In genomic region chr12:102484732-102485069, GRCh38 we compare ENCODE assay signal across 11 cellular contexts. TPM values are rescaled to one million over a fixed set of nuclear protein-coding genes. Genes with fewer than 3 reads are reported as not detected.
DNase-seq lines count a peak whose midpoint lies in the region; ATAC-seq and TF ChIP-seq lines count a peak whose summit lies in the region.
"Had no signal": no experiment of that assay in that cellular context is flagged by ENCODE, and none has a peak within 500 bp of the region (broad histone marks: within the 10 kb centered on the region; RNA-seq: fewer than 3 reads in every experiment).

No MANE protein-coding gene starts in this region.

- H2AFZ ChIP-seq in mammary epithelial cell (ENCODE audit: low read depth, low read length) = no peak overlapping the region

- no TSS peak for BruUV-seq in MCF 10A (replicated peaks; lab: Mats Ljungman, UMichigan)
- BruUV-seq in mammary epithelial cell (replicated peaks; lab: Mats Ljungman, UMichigan) = no TSS peak

- H3K27ac Mint-ChIP-seq in MCF 10A (ENCODE audit: low read depth, unreplicated experiment) = peak overlapping the region; percentile 70
- H3K27ac Mint-ChIP-seq in activated CD8-positive, alpha-beta T cell treated with anti-CD3 and anti-CD28 coated beads, Interleukin-2, amount 10 ng/mL, durations not matched to agents 7 days and 5 days = peak overlapping the region; percentile 84

- H3K27me3 Mint-ChIP-seq in MCF 10A (ENCODE audit: insufficient read depth, unreplicated experiment) = no peaks in the 10 kb centered on the region
- peaks cover 2% of the 10 kb centered on the region for H3K27me3 Mint-ChIP-seq in activated CD8-positive, alpha-beta T cell treated with anti-CD3 and anti-CD28 coated beads, Interleukin-2, amount 10 ng/mL, durations not matched to agents 7 days and 5 days (ENCODE audit: low read depth)

- H3K36me3 ChIP-seq in mammary epithelial cell (ENCODE audit: insufficient read depth, low read length) = no peaks in the 10 kb centered on the region
- no peaks in the 10 kb centered on the region for H3K36me3 ChIP-seq in lower lobe of right lung
- H3K36me3 ChIP-seq: BLaER1 had no signal

- TF ChIP-seq CTCF in MCF 10A (IDR thresholded peaks at IDR 0.05; ENCODE audit: unreplicated experiment) (no peak), mammary epithelial cell (conservative IDR thresholded peaks at IDR 0.05 in 1 of 2, IDR thresholded peaks at IDR 0.05 in 1 of 2; ENCODE audit: extremely low read depth in 1 of 2, insufficient read depth in 1 of 2, low read depth in 1 of 2, low read length in 2 of 2) (no peak), lower lobe of right lung (IDR thresholded peaks at IDR 0.05) (peak; percentile 1)

- H3K9me3 ChIP-seq in mammary epithelial cell (replicated peaks; ENCODE audit: insufficient read depth, low read length) (no peaks in the 10 kb centered on the region), lower lobe of right lung (no peaks in the 10 kb centered on the region)

- no peak overlapping the region for H3K27ac ChIP-seq in mammary epithelial cell (ENCODE audit: insufficient read depth, low read depth, low read length)
- H3K27ac ChIP-seq in lower lobe of right lung = peak overlapping the region; percentile 61
- H3K27ac ChIP-seq: BLaER1 had no signal

- H3K27me3 ChIP-seq in mammary epithelial cell (ENCODE audit: insufficient read depth, low read length) (no peaks in the 10 kb centered on the region), lower lobe of right lung (ENCODE audit: low read depth) (no peaks in the 10 kb centered on the region)
- H3K27me3 ChIP-seq: BLaER1 had no signal

- in situ Hi-C loops in mammary epithelial cell (cut with MboI; ENCODE audit: low sequenced_read_pairs in 2 of 2) = loop anchor here (25.0 kb wide), 2 partner anchors 522 to 547 kb away; no protein-coding TSS in a partner anchor

- CTCF ChIA-PET in MCF 10A (lab: Yijun Ruan, JAX) = interaction anchor here (0.5 to 4.3 kb wide), 64 partner anchors 9 to 1023 kb away, joined by 3 to 85 read pairs (median 4); no protein-coding TSS in a partner anchor
- CTCF ChIA-PET in mammary epithelial cell (lab: Charles Lee; ENCODE audit: low non-redundant PET) = interaction anchor here (0.6 to 0.7 kb wide), 3 partner anchors 367 to 718 kb away, joined by 3 to 5 read pairs (median 3); no protein-coding TSS in a partner anchor
- CTCF ChIA-PET in activated CD8-positive, alpha-beta T cell treated with anti-CD3 and anti-CD28 coated beads, Interleukin-2, amount 10 ng/mL, durations not matched to agents 7 days and 5 days (lab: Charles Lee) = interaction anchor here (0.5 to 3.8 kb wide), 15 partner anchors 9 to 544 kb away, joined by 3 to 23 read pairs (median 4); no protein-coding TSS in a partner anchor

- intact Hi-C loops in MCF 10A (cut with micrococcal nuclease) = loop anchor here (1.0 to 5.0 kb wide), 6 partner anchors 184 to 712 kb away; no protein-coding TSS in a partner anchor
- intact Hi-C loops in mammary epithelial cell (cut with micrococcal nuclease) = loop anchor here (1.0 kb wide), 5 partner anchors 183 to 567 kb away; no protein-coding TSS in a partner anchor
- intact Hi-C loops in lower lobe of right lung (cut with DNase I) = loop anchor here (5.0 kb wide), 1 partner anchor 542 kb away; no protein-coding TSS in a partner anchor

- ATAC-seq in activated CD8-positive, alpha-beta T cell treated with anti-CD3 and anti-CD28 coated beads, Interleukin-2, amount 10 ng/mL, durations not matched to agents 7 days and 5 days = no peak
- ATAC-seq in lower lobe of right lung (no peak), GM18867 (IDR thresholded peaks at IDR 0.05; ENCODE audit: unreplicated experiment) (no peak), GM21515 (IDR thresholded peaks at IDR 0.05; ENCODE audit: unreplicated experiment) (no peak), GM21423 (IDR thresholded peaks at IDR 0.05; ENCODE audit: unreplicated experiment) (no peak)

- H3K4me1 Mint-ChIP-seq in MCF 10A (ENCODE audit: insufficient read depth, unreplicated experiment) = peaks cover 8% of the 10 kb centered on the region
- H3K4me1 Mint-ChIP-seq in activated CD8-positive, alpha-beta T cell treated with anti-CD3 and anti-CD28 coated beads, Interleukin-2, amount 10 ng/mL, durations not matched to agents 7 days and 5 days (ENCODE audit: low read depth) = peaks cover 29% of the 10 kb centered on the region

- H3K4me1 ChIP-seq in mammary epithelial cell (ENCODE audit: insufficient read depth, low read length) = no peaks in the 10 kb centered on the region
- peaks cover 16% of the 10 kb centered on the region for H3K4me1 ChIP-seq in lower lobe of right lung

- no peak for DNase-seq in MCF 10A (ENCODE audit: unreplicated experiment)
- no peak for DNase-seq in mammary epithelial cell
- DNase-seq in activated CD8-positive, alpha-beta T cell treated with anti-CD3 and anti-CD28 coated beads, Interleukin-2, amount 10 ng/mL, durations not matched to agents 7 days and 5 days = no peak
- no peak for DNase-seq in lower lobe of right lung
- DNase-seq in effector CD8-positive, alpha-beta T cell (lab: John Stamatoyannopoulos, UW) = no peak
- DNase-seq: NCI-H187, occipital lobe had no signal

- no peaks in the 10 kb centered on the region for H4K20me1 ChIP-seq in mammary epithelial cell (ENCODE audit: insufficient read depth, low read length)
- H4K20me1 ChIP-seq: BLaER1 had no signal

- H3K9ac ChIP-seq in mammary epithelial cell (ENCODE audit: insufficient read depth, low read length) = no peak overlapping the region
- H3K9ac ChIP-seq: BLaER1 had no signal

- H3K9me3 Mint-ChIP-seq in MCF 10A (ENCODE audit: unreplicated experiment) = no peaks in the 10 kb centered on the region
- no peaks in the 10 kb centered on the region for H3K9me3 Mint-ChIP-seq in activated CD8-positive, alpha-beta T cell treated with anti-CD3 and anti-CD28 coated beads, Interleukin-2, amount 10 ng/mL, durations not matched to agents 7 days and 5 days (ENCODE audit: insufficient read depth)

- POLR2A ChIA-PET in MCF 10A (lab: Yijun Ruan, JAX) = interaction anchor here (1.2 kb wide), 1 partner anchor 314 kb away, joined by 3 read pairs; no protein-coding TSS in a partner anchor
- POLR2A ChIA-PET in activated CD8-positive, alpha-beta T cell treated with anti-CD3 and anti-CD28 coated beads, Interleukin-2, amount 10 ng/mL, durations not matched to agents 7 days and 5 days (lab: Charles Lee) = no interaction called here

- H3K4me3 ChIP-seq in mammary epithelial cell (replicated peaks in 1 of 3; ENCODE audit: insufficient read depth in 1 of 3, low read depth in 2 of 3, low read length in 3 of 3) (no peak overlapping the region), lower lobe of right lung (peak overlapping the region; percentile 30)
- H3K4me3 ChIP-seq: BLaER1 had no signal

- dilution Hi-C loops in mammary epithelial cell (cut with HindIII; ENCODE audit: low sequenced_read_pairs) = no loop called here

- no peaks in the 10 kb centered on the region for H3K36me3 Mint-ChIP-seq in MCF 10A (ENCODE audit: insufficient read depth, unreplicated experiment)
- H3K36me3 Mint-ChIP-seq in activated CD8-positive, alpha-beta T cell treated with anti-CD3 and anti-CD28 coated beads, Interleukin-2, amount 10 ng/mL, durations not matched to agents 7 days and 5 days (ENCODE audit: low read depth) = peaks cover 5% of the 10 kb centered on the region

- no peaks in the 10 kb centered on the region for H3K79me2 ChIP-seq in mammary epithelial cell (ENCODE audit: insufficient read depth, low read length)

- WGBS in mammary epithelial cell (ENCODE audit: low coverage, missing lambda C conversion rate) = 93% methylated on average over 1 of the region's 1 CpG

- H3K4me2 ChIP-seq in mammary epithelial cell (ENCODE audit: insufficient read depth, low read depth, low read length) = no peak overlapping the region
- H3K4me2 ChIP-seq: BLaER1 had no signal

- peak overlapping the region; percentile 67 for H3K4me3 Mint-ChIP-seq in MCF 10A (ENCODE audit: unreplicated experiment)
- peak overlapping the region; percentile 61 for H3K4me3 Mint-ChIP-seq in activated CD8-positive, alpha-beta T cell treated with anti-CD3 and anti-CD28 coated beads, Interleukin-2, amount 10 ng/mL, durations not matched to agents 7 days and 5 days

RNA-seq across cellular contexts. Expression of gene IGF1, which starts 4.3 kb away (rescaled TPM):
- not detected in 2 replicates for total RNA-seq in MCF 10A (2022)
- total RNA-seq in mammary epithelial cell = not detected
- polyA plus RNA-seq in mammary epithelial cell = not detected
- polyA minus RNA-seq in mammary epithelial cell = not detected
- total RNA-seq in activated CD8-positive, alpha-beta T cell treated with anti-CD3 and anti-CD28 coated beads, Interleukin-2, amount 10 ng/mL, durations not matched to agents 7 days and 5 days = 1 to 10 TPM in 1 of 2 experiments, under 1 TPM in 1; 0.52 to 1.2 TPM
- total RNA-seq in lower lobe of right lung = 16.9 TPM
